In genomic region chr1:25640646-25641328, GRCh38 we compare ENCODE assay signal across 23 cellular contexts. TPM values are rescaled to one million over a fixed set of nuclear protein-coding genes. Genes with fewer than 3 reads are reported as not detected.
DNase-seq lines count a peak whose midpoint lies in the region; ATAC-seq, FAIRE-seq and TF ChIP-seq lines count a peak whose summit lies in the region.
"Had no signal": no experiment of that assay in that cellular context is flagged by ENCODE, and none has a peak within 500 bp of the region (broad histone marks: within the 10 kb centered on the region; RNA-seq: fewer than 3 reads in every experiment).

No MANE protein-coding gene starts in this region.

- H3K79me2 ChIP-seq in K562 (ENCODE audit: control insufficient read depth, insufficient read depth, low read length), result no peaks in the 10 kb centered on the region

- H4K20me1 ChIP-seq in K562 (replicated peaks; ENCODE audit: control insufficient read depth, insufficient read depth, low read length), result no peaks in the 10 kb centered on the region; the same call in 1 of the 2 replicates

- H3K27ac Mint-ChIP-seq in activated T-cell treated with anti-CD3 and anti-CD28 coated beads, Interleukin-2, amount 50 U/mL, for 72 hours, result no peak overlapping the region
- H3K27ac Mint-ChIP-seq in naive thymus-derived CD8-positive, alpha-beta T cell, result peak overlapping the region; percentile 72 to 97 (median 92)
- H3K27ac Mint-ChIP-seq: activated CD4-positive, alpha-beta memory T cell treated with anti-CD3 and anti-CD28 coated beads for 36 hours; activated T-helper 2 cell treated with anti-CD3 and anti-CD28 coated beads, Interferon-gamma antibody, Interleukin-2, Interleukin-4, amounts not matched to agents 10 μg/mL and 5 μg/mL and 100 μg/mL, durations not matched to agents 14 hours and 24 hours and 36 hours; T-helper 2 cell treated with Interferon-gamma antibody and Interleukin-4, amounts not matched to agents 5 μg/mL and 100 μg/mL, for 36 hours had no signal

- no TSS peak for BruUV-seq in K562 (replicated peaks; lab: Mats Ljungman, UMichigan)

- H3K27me3 Mint-ChIP-seq in activated T-cell treated with anti-CD3 and anti-CD28 coated beads, Interleukin-2, amount 50 U/mL, for 4 hours (ENCODE audit: low read depth), result no peaks in the 10 kb centered on the region
- peaks cover 34% of the 10 kb centered on the region for H3K27me3 Mint-ChIP-seq in activated T-cell treated with anti-CD3 and anti-CD28 coated beads, Interleukin-2, amount 50 U/mL, for 72 hours (ENCODE audit: low read depth)
- H3K27me3 Mint-ChIP-seq in naive thymus-derived CD8-positive, alpha-beta T cell, result peaks cover 0 to 5% (median 0%) of the 10 kb centered on the region in 5 donors

- no peaks in the 10 kb centered on the region for H3K36me3 ChIP-seq in K562 (ENCODE audit: control insufficient read depth, insufficient read depth, low read length)
- H3K36me3 ChIP-seq: breast epithelium had no signal

- CTCF ChIA-PET in K562 (lab: Yijun Ruan, JAX; ENCODE audit: low intra/inter-chr PET ratio), result no interaction called here

- no peak for TF ChIP-seq CTCF in K562 (IDR thresholded peaks at IDR 0.05 in 2 of 3, conservative IDR thresholded peaks at IDR 0.05 in 1 of 3; ENCODE audit: insufficient read depth in 2 of 3, low read depth in 1 of 3, low read length in 3 of 3)

- FAIRE-seq in K562 (lab: Jason Lieb, UNC), result no peak

- TF ChIP-seq EP300 in K562 (IDR thresholded peaks at IDR 0.05; ENCODE audit: low read length), result no peak

- no peaks in the 10 kb centered on the region for H3K9me3 ChIP-seq in K562 (replicated peaks; ENCODE audit: control insufficient read depth, insufficient read depth, low read depth, low read length)

- no peak overlapping the region for H3K4me3 ChIP-seq in K562
- H3K4me3 ChIP-seq: adrenal gland; BLaER1 treated with 17β-estradiol and CSF1 and Interleukin-3, amounts not matched to agents 10 nM and 100 nM; breast epithelium; lung; SK-N-MC had no signal

- no peak overlapping the region for H2AFZ ChIP-seq in K562 (ENCODE audit: low read depth, low read length)

- no peak overlapping the region for H3K9ac ChIP-seq in K562 (ENCODE audit: insufficient read depth in 1 of 2, low read depth in 2 of 2, low read length in 2 of 2)
- H3K9ac ChIP-seq: BLaER1 treated with 17β-estradiol and CSF1 and Interleukin-3, amounts not matched to agents 10 nM and 100 nM had no signal

- TF ChIP-seq POLR2A in K562 (conservative IDR thresholded peaks at IDR 0.05), result no peak

- DNase-seq in activated T-cell treated with anti-CD3 and anti-CD28 coated beads, Interleukin-2, amount 50 U/mL, for 4 hours, result no peak
- DNase-seq in activated T-cell treated with anti-CD3 and anti-CD28 coated beads, Interleukin-2, amount 50 U/mL, for 72 hours, result no peak
- DNase-seq in D341Med (ENCODE audit: low spot score) (peak; percentile 6), K562 (ENCODE audit: extremely low read depth in 1 of 4, low spot score in 3 of 4) (no peak), MV-4-11 (lab: John Stamatoyannopoulos, UW) (no peak), posterior vena cava (ENCODE audit: low spot score) (no peak)
- peak in 1 of 10 donors; percentile 3 for DNase-seq in naive thymus-derived CD8-positive, alpha-beta T cell
- no peak for DNase-seq in activated CD4-positive, CD25-positive, alpha-beta regulatory T cell treated with anti-CD3 and anti-CD28 coated beads, Interleukin-2, amount 50 U/mL, for 72 hours
- DNase-seq: activated CD4-positive, alpha-beta memory T cell treated with anti-CD3 and anti-CD28 coated beads for 36 hours; cortex of kidney; DMS153; GDM1; NCI-H187; stimulated activated CD4-positive, alpha-beta T cell treated with anti-CD3 and anti-CD28 coated beads, Interleukin-15, amount 100 ng/mL, for 24 hours; substantia nigra had no signal

- H3K4me3 Mint-ChIP-seq in activated T-cell treated with anti-CD3 and anti-CD28 coated beads, Interleukin-2, amount 50 U/mL, for 4 hours, result peak overlapping the region; percentile 11
- peak overlapping the region in 1 of 2 donors; percentile 83 for H3K4me3 Mint-ChIP-seq in activated T-cell treated with anti-CD3 and anti-CD28 coated beads, Interleukin-2, amount 50 U/mL, for 72 hours
- peak overlapping the region in 9 of 10 donors; percentile 13 to 83 (median 51) for H3K4me3 Mint-ChIP-seq in naive thymus-derived CD8-positive, alpha-beta T cell
- H3K4me3 Mint-ChIP-seq: activated CD4-positive, alpha-beta memory T cell treated with anti-CD3 and anti-CD28 coated beads for 36 hours had no signal

- intact Hi-C loops in K562 (cut with micrococcal nuclease), result loop anchor here (2.0 kb wide), 1 partner anchor 20 kb away; no protein-coding TSS in a partner anchor
- intact Hi-C loops in posterior vena cava (cut with DNase I), result no loop called here

- ATAC-seq in activated T-cell treated with anti-CD3 and anti-CD28 coated beads, Interleukin-2, amount 50 U/mL, for 4 hours, result no peak
- ATAC-seq in activated T-cell treated with anti-CD3 and anti-CD28 coated beads, Interleukin-2, amount 50 U/mL, for 72 hours (replicated peaks in 1 of 2), result no peak
- ATAC-seq in K562, result no peak
- no peak for ATAC-seq in naive thymus-derived CD8-positive, alpha-beta T cell
- ATAC-seq: sciatic nerve had no signal

- H3K9me3 Mint-ChIP-seq in activated T-cell treated with anti-CD3 and anti-CD28 coated beads, Interleukin-2, amount 50 U/mL, for 4 hours, result peaks cover 26% of the 10 kb centered on the region
- H3K9me3 Mint-ChIP-seq in activated T-cell treated with anti-CD3 and anti-CD28 coated beads, Interleukin-2, amount 50 U/mL, for 72 hours, result peaks cover 2 to 3% of the 10 kb centered on the region in 2 donors
- peaks cover 3 to 19% (median 15%) of the 10 kb centered on the region in 9 donors for H3K9me3 Mint-ChIP-seq in naive thymus-derived CD8-positive, alpha-beta T cell

- in situ Hi-C loops in K562 (cut with MboI), result no loop called here

- 8% methylated on average over 10 of the region's 10 CpGs for WGBS in K562 (ENCODE audit: insufficient coverage, low coverage, missing lambda C conversion rate)

- H3K27ac ChIP-seq in K562 (ENCODE audit: extremely low read depth, low read depth, low read length), result no peak overlapping the region
- H3K27ac ChIP-seq: adrenal gland; BLaER1 treated with 17β-estradiol and CSF1 and Interleukin-3, amounts not matched to agents 10 nM and 100 nM; SK-N-MC had no signal

- peaks cover 32% of the 10 kb centered on the region for H3K36me3 Mint-ChIP-seq in activated T-cell treated with anti-CD3 and anti-CD28 coated beads, Interleukin-2, amount 50 U/mL, for 4 hours (ENCODE audit: insufficient read depth)
- H3K36me3 Mint-ChIP-seq in activated T-cell treated with anti-CD3 and anti-CD28 coated beads, Interleukin-2, amount 50 U/mL, for 72 hours (ENCODE audit: insufficient read depth in 2 of 2), result peaks cover 18 to 24% of the 10 kb centered on the region in 2 donors
- peaks cover 18 to 46% (median 31%) of the 10 kb centered on the region in 3 donors for H3K36me3 Mint-ChIP-seq in naive thymus-derived CD8-positive, alpha-beta T cell

- peaks cover 34 to 38% of the 10 kb centered on the region in 2 experiments for H3K27me3 ChIP-seq in K562 (ENCODE audit: control insufficient read depth in 2 of 2, insufficient read depth in 2 of 2, low read length in 2 of 2)
- H3K27me3 ChIP-seq: adrenal gland, breast epithelium had no signal

- POLR2A ChIA-PET in K562 (lab: Yijun Ruan, JAX), result interaction anchor here (1.1 to 1.6 kb wide), 3 partner anchors 8 to 17 kb away, joined by 3 to 4 read pairs (median 4); no protein-coding TSS in a partner anchor
- POLR2A ChIA-PET in naive thymus-derived CD8-positive, alpha-beta T cell (lab: Charles Lee), result interaction anchor here (0.5 to 7.9 kb wide), 5 partner anchors 20 to 37 kb away, joined by 3 to 91 read pairs (median 3); no protein-coding TSS in a partner anchor

- H3K4me1 Mint-ChIP-seq in activated T-cell treated with anti-CD3 and anti-CD28 coated beads, Interleukin-2, amount 50 U/mL, for 4 hours (ENCODE audit: low read depth), result peaks cover 64% of the 10 kb centered on the region
- H3K4me1 Mint-ChIP-seq in activated T-cell treated with anti-CD3 and anti-CD28 coated beads, Interleukin-2, amount 50 U/mL, for 72 hours (ENCODE audit: low read depth), result peaks cover 72% of the 10 kb centered on the region
- peaks cover 26 to 77% (median 64%) of the 10 kb centered on the region in 4 donors for H3K4me1 Mint-ChIP-seq in naive thymus-derived CD8-positive, alpha-beta T cell

- H3K9me1 ChIP-seq in K562 (ENCODE audit: control insufficient read depth, insufficient read depth, low read length), result no peaks in the 10 kb centered on the region

- H3K4me2 ChIP-seq in K562 (ENCODE audit: insufficient read depth, low read length), result no peak overlapping the region

- no peak for TF ChIP-seq RAD21 in K562 (CRISPR knock-in tag; conservative IDR thresholded peaks at IDR 0.05 in 1 of 2, IDR thresholded peaks at IDR 0.05 in 1 of 2)

- no peaks in the 10 kb centered on the region for H3K4me1 ChIP-seq in K562 (replicated peaks in 1 of 2; ENCODE audit: control insufficient read depth in 2 of 2, insufficient read depth in 2 of 2, low read length in 2 of 2)

RNA-seq across cellular contexts. Expression of gene MAN1C1, which starts 24.2 kb away (rescaled TPM):
- 1 to 10 TPM; 2.7 to 5.7 (median 3.1) TPM for total RNA-seq in activated T-cell treated with anti-CD3 and anti-CD28 coated beads, Interleukin-2, amount 50 U/mL, for 4 hours
- total RNA-seq in activated T-cell treated with anti-CD3 and anti-CD28 coated beads, Interleukin-2, amount 50 U/mL, for 72 hours, result 10 to 100 TPM in 1 of 2 donors, 1 to 10 TPM in 1; 9.4 to 13.3 TPM
- total RNA-seq in K562 (2011; cell fraction: chromatin; rRNA removed; ENCODE audit: low replicate concordance), result 0.19 TPM in 1 of 2 replicates, not detected in the other
- total RNA-seq in K562 (2011; cell fraction: nucleolus; rRNA removed), result 0.13 and 0.50 TPM in 2 replicates
- 0.22 and 0.46 TPM in 2 replicates for total RNA-seq in K562 (2011; cell fraction: nucleoplasm; rRNA removed)
- not detected in 2 replicates for total RNA-seq in K562 (2014; rRNA removed)
- total RNA-seq in K562 (2014; rRNA removed; fragmentation: Illumina TruSeq; extraction: Trizol), result 0.15 TPM in 1 of 2 replicates, not detected in the other
- total RNA-seq in K562 (2015; rRNA removed; fragmentation: Illumina TruSeq; extraction: Trizol), result 0.18 TPM in 1 of 2 replicates, not detected in the other
- total RNA-seq in K562 (2021), result 0.22 and 0.44 TPM in 2 replicates
- 0.06 and 0.11 TPM in 2 replicates for polyA plus RNA-seq in K562 (2011; rRNA removed)
- 0.07 TPM in 2 replicates for polyA plus RNA-seq in K562 (2011; cell fraction: cytosol; rRNA removed)
- polyA plus RNA-seq in K562 (2011; cell fraction: nucleus; rRNA removed), result 0.07 and 0.25 TPM in 2 replicates
- 0.07 and 0.53 TPM in 2 replicates for polyA plus RNA-seq in K562 (2012)
- 0.04 and 0.29 TPM in 2 replicates for polyA plus RNA-seq in K562 (2014; fragmentation: Illumina TruSeq; extraction: Trizol)
- polyA plus RNA-seq in K562 (2014; fragmentation: Nextera tagmentation; extraction: Ambion mirVana), result not detected
- 0.04 TPM in 1 of 2 replicates, not detected in the other for polyA plus RNA-seq in K562 (2014; rRNA removed)
- polyA minus RNA-seq in K562 (2011; rRNA and poly(A)+ RNA removed), result 0.18 TPM in 1 of 2 replicates, not detected in the other
- polyA minus RNA-seq in K562 (2011; cell fraction: cytosol; rRNA and poly(A)+ RNA removed), result not detected in 2 replicates
- polyA minus RNA-seq in K562 (2011; cell fraction: nucleus; rRNA and poly(A)+ RNA removed), result 0.13 TPM in 1 of 2 replicates, not detected in the other
- 10 to 100 TPM; 46.0 to 47.2 TPM for total RNA-seq in naive thymus-derived CD8-positive, alpha-beta T cell
- 10 to 100 TPM; 11.3 to 48.3 (median 11.7) TPM for polyA plus RNA-seq in naive thymus-derived CD8-positive, alpha-beta T cell
- 10 to 100 TPM; 15.0 to 29.4 TPM for total RNA-seq in posterior vena cava
